Comparison of ENCODE assay signal across 7 cellular contexts in genomic region chr7:105210721-105211205, GRCh38.
A peak's percentile ranks its signal among the peaks of the same experiment; 100 is the strongest.
DNase-seq lines count a peak whose midpoint lies in the region; ATAC-seq, FAIRE-seq and TF ChIP-seq lines count a peak whose summit lies in the region.

No MANE protein-coding gene starts in this region.

- no peaks in the 10 kb centered on the region for H3K36me3 ChIP-seq in left lung

- H3K4me1 ChIP-seq in left lung, result peaks cover 11 to 26% of the 10 kb centered on the region in 2 donors

- no peaks in the 10 kb centered on the region for H3K27me3 ChIP-seq in left lung

- TF ChIP-seq CTCF in left lung (IDR thresholded peaks at IDR 0.05), result no peak

- FAIRE-seq in GM19239 (lab: Jason Lieb, UNC), result peak; percentile 96

- no peaks in the 10 kb centered on the region for H3K9me3 ChIP-seq in left lung

- H3K4me3 ChIP-seq in left lung, result no peak overlapping the region

- DNase-seq in GM19239 (ENCODE audit: insufficient read length, low spot score), result peak; percentile 14
- DNase-seq in UCSD-AML1 (lab: John Stamatoyannopoulos, UW; ENCODE audit: unreplicated experiment), result peak; percentile 7
- DNase-seq in left lung, result no peak
- no peak for DNase-seq in NCI-H2029 treated with DMSO at 0.1 percent for 48 hours (lab: John Stamatoyannopoulos, UW)
- no peak for DNase-seq in stimulated activated CD4-positive, alpha-beta T cell treated with anti-CD3 and anti-CD28 coated beads, Interleukin-4, amount 100 ng/mL, for 1 hour
- DNase-seq in KG1 (lab: John Stamatoyannopoulos, UW), result no peak

- peak overlapping the region in 1 of 2 donors; percentile 21 for H3K27ac ChIP-seq in left lung

- ATAC-seq in HG02938 (IDR thresholded peaks at IDR 0.05; ENCODE audit: unreplicated experiment), result peak; percentile 87
- peak; percentile 28 for ATAC-seq in left lung

- intact Hi-C loops in left lung (cut with DNase I), result no loop called here

Comparison
In these comparisons a context has a peak if more than half of its experiments do, and no peak if none do; other contexts are left out.
1. DNase-seq: peak in GM19239 (single experiment) and UCSD-AML1 (single experiment); none in left lung (0 of 2), NCI-H2029 treated with DMSO at 0.1 percent for 48 hours (single experiment), stimulated activated CD4-positive, alpha-beta T cell treated with anti-CD3 and anti-CD28 coated beads, Interleukin-4, amount 100 ng/mL, for 1 hour (single experiment) and KG1 (single experiment).